8 cellular contexts compared by ENCODE assay signal in genomic region chr11:62611705-62612365, GRCh38. TPM values are rescaled to one million over a fixed set of nuclear protein-coding genes. Genes with fewer than 3 reads are reported as not detected.
A peak's percentile ranks its signal among the peaks of the same experiment; 100 is the strongest.
DNase-seq lines count a peak whose midpoint lies in the region; ATAC-seq and TF ChIP-seq lines count a peak whose summit lies in the region.

No MANE protein-coding gene starts in this region.

- intact Hi-C loops in activated B cell treated with CpG ODN at 0.5 μM for 24 hours (cut with micrococcal nuclease), result loop anchor here (1.0 to 5.0 kb wide), 10 partner anchors 10 to 230 kb away; partner anchors contain the start of genes C11orf98, CSKMT, GANAB and INTS5

- H3K27me3 Mint-ChIP-seq in activated B cell treated with CpG ODN at 0.5 μM for 24 hours, result no peaks in the 10 kb centered on the region
- H3K27me3 Mint-ChIP-seq in mesothelial cell of epicardium (ENCODE audit: low read depth), result no peaks in the 10 kb centered on the region
- H3K27me3 Mint-ChIP-seq in stimulated activated naive CD8-positive, alpha-beta T cell treated with anti-CD3 and anti-CD28 coated beads, Interleukin-15, amount 100 ng/mL, for 72 hours, result no peaks in the 10 kb centered on the region

- peak; percentile 41 for DNase-seq in DMS79 (lab: John Stamatoyannopoulos, UW)
- DNase-seq in Kasumi-1 (lab: John Stamatoyannopoulos, UW), result peak; percentile 62 to 66
- DNase-seq in activated B cell treated with CpG ODN at 0.5 μM for 24 hours, result no peak
- peak; percentile 61 for DNase-seq in effector CD8-positive, alpha-beta T cell (lab: John Stamatoyannopoulos, UW)
- peak in 1 of 2 experiments; percentile 51 for DNase-seq in mesothelial cell of epicardium (ENCODE audit: low spot score in 2 of 2, unreplicated experiment in 2 of 2)
- peak in 1 of 2 donors; percentile 72 for DNase-seq in stimulated activated naive CD8-positive, alpha-beta T cell treated with anti-CD3 and anti-CD28 coated beads, Interleukin-15, amount 100 ng/mL, for 72 hours
- no peak for DNase-seq in DMS153 (lab: John Stamatoyannopoulos, UW)

- CTCF ChIA-PET in activated B cell treated with CpG ODN at 0.5 μM for 24 hours (lab: Charles Lee), result interaction anchor here (1.1 to 2.2 kb wide), 5 partner anchors 10 to 187 kb away, joined by 4 to 20 read pairs (median 6); partner anchors contain the start of genes B3GAT3, C11orf98, CSKMT and MTA2

- H3K4me3 Mint-ChIP-seq in activated B cell treated with CpG ODN at 0.5 μM for 24 hours, result peak overlapping the region; percentile 93
- H3K4me3 Mint-ChIP-seq in mesothelial cell of epicardium, result peak overlapping the region; percentile 90
- peak overlapping the region; percentile 95 to 97 for H3K4me3 Mint-ChIP-seq in stimulated activated naive CD8-positive, alpha-beta T cell treated with anti-CD3 and anti-CD28 coated beads, Interleukin-15, amount 100 ng/mL, for 72 hours

- H3K9me3 Mint-ChIP-seq in activated B cell treated with CpG ODN at 0.5 μM for 24 hours (no peaks in the 10 kb centered on the region), mesothelial cell of epicardium (no peaks in the 10 kb centered on the region)
- no peaks in the 10 kb centered on the region for H3K9me3 Mint-ChIP-seq in stimulated activated naive CD8-positive, alpha-beta T cell treated with anti-CD3 and anti-CD28 coated beads, Interleukin-15, amount 100 ng/mL, for 72 hours

- TF ChIP-seq CTCF in activated B cell treated with CpG ODN at 0.5 μM for 24 hours (IDR thresholded peaks at IDR 0.05) (no peak), mesothelial cell of epicardium (IDR thresholded peaks at IDR 0.05; ENCODE audit: unreplicated experiment) (no peak)

- H3K4me1 Mint-ChIP-seq in activated B cell treated with CpG ODN at 0.5 μM for 24 hours, result peaks cover 31% of the 10 kb centered on the region
- H3K4me1 Mint-ChIP-seq in mesothelial cell of epicardium, result peaks cover 20% of the 10 kb centered on the region
- peaks cover 77% of the 10 kb centered on the region for H3K4me1 Mint-ChIP-seq in stimulated activated naive CD8-positive, alpha-beta T cell treated with anti-CD3 and anti-CD28 coated beads, Interleukin-15, amount 100 ng/mL, for 72 hours

- H3K36me3 Mint-ChIP-seq in activated B cell treated with CpG ODN at 0.5 μM for 24 hours (ENCODE audit: low read depth) (peaks cover 51% of the 10 kb centered on the region), mesothelial cell of epicardium (peaks cover 7% of the 10 kb centered on the region)

- ATAC-seq in GM21528 (IDR thresholded peaks at IDR 0.05; ENCODE audit: low FRiP score, unreplicated experiment), result peak; percentile 21
- ATAC-seq in activated B cell treated with CpG ODN at 0.5 μM for 24 hours (ENCODE audit: low read depth), result peak; percentile 29
- peak; percentile 61 for ATAC-seq in stimulated activated naive CD8-positive, alpha-beta T cell treated with anti-CD3 and anti-CD28 coated beads, Interleukin-15, amount 100 ng/mL, for 72 hours

- POLR2A ChIA-PET in activated B cell treated with CpG ODN at 0.5 μM for 24 hours (lab: Charles Lee), result interaction anchor here (0.5 to 5.8 kb wide), 18 partner anchors 9 to 230 kb away, joined by 3 to 63 read pairs (median 8); partner anchors contain the start of genes AHNAK, B3GAT3, C11orf98 and CSKMT

- H3K27ac Mint-ChIP-seq in activated B cell treated with CpG ODN at 0.5 μM for 24 hours (peak overlapping the region; percentile 95), mesothelial cell of epicardium (peak overlapping the region; percentile 94)
- peak overlapping the region; percentile 97 to 99 for H3K27ac Mint-ChIP-seq in stimulated activated naive CD8-positive, alpha-beta T cell treated with anti-CD3 and anti-CD28 coated beads, Interleukin-15, amount 100 ng/mL, for 72 hours

RNA-seq across cellular contexts. Expression of gene EML3, which starts 0.7 kb away (rescaled TPM):
- total RNA-seq in activated B cell treated with CpG ODN at 0.5 μM for 24 hours, result 115 and 128 TPM in 2 replicates
- total RNA-seq in mesothelial cell of epicardium, result 52.2 to 54.3 TPM (median 53.3 TPM) in 3 replicates

RNA-seq across cellular contexts. Expression of gene ROM1, which starts 1.2 kb away (rescaled TPM):
- total RNA-seq in activated B cell treated with CpG ODN at 0.5 μM for 24 hours (0.89 and 2.6 TPM in 2 replicates), mesothelial cell of epicardium (1.7 to 2.5 TPM (median 1.8 TPM) in 3 replicates)

RNA-seq across cellular contexts. Expression of gene B3GAT3, which starts 10.0 kb away (rescaled TPM):
- total RNA-seq in activated B cell treated with CpG ODN at 0.5 μM for 24 hours, result 48.8 and 56.6 TPM in 2 replicates
- total RNA-seq in mesothelial cell of epicardium, result 48.1 to 56.4 TPM (median 52.6 TPM) in 3 replicates

RNA-seq across cellular contexts. Expression of gene MTA2, which starts 10.2 kb away (rescaled TPM):
- total RNA-seq in activated B cell treated with CpG ODN at 0.5 μM for 24 hours (170 and 175 TPM in 2 replicates), mesothelial cell of epicardium (121 to 126 TPM (median 124 TPM) in 3 replicates)

RNA-seq across cellular contexts. Expression of gene TUT1, which starts 20.5 kb away (rescaled TPM):
- total RNA-seq in activated B cell treated with CpG ODN at 0.5 μM for 24 hours, result 27.8 and 30.9 TPM in 2 replicates
- total RNA-seq in mesothelial cell of epicardium, result 23.7 to 26.0 TPM (median 24.2 TPM) in 3 replicates

Comparison
In these comparisons a context has a peak if more than half of its experiments do, and no peak if none do; other contexts are left out.
1. DNase-seq: peak in DMS79 (single experiment), Kasumi-1 (2 of 2) and effector CD8-positive, alpha-beta T cell (single experiment); none in activated B cell treated with CpG ODN at 0.5 μM for 24 hours (single experiment) and DMS153 (single experiment).
2. Peak in every context shown above with its lines, with median percentiles within 50 percentile points of each other: ATAC-seq, H3K27ac Mint-ChIP-seq and H3K4me3 Mint-ChIP-seq.